In genomic region chr4:74793757-74794340, GRCh38 we compare ENCODE assay signal across 9 cellular contexts. TPM values are rescaled to one million over a fixed set of nuclear protein-coding genes. Genes with fewer than 3 reads are reported as not detected.
A peak's percentile ranks its signal among the peaks of the same experiment; 100 is the strongest.
DNase-seq lines count a peak whose midpoint lies in the region; ATAC-seq lines count a peak whose summit lies in the region.
"Had no signal": no experiment of that assay in that cellular context is flagged by ENCODE, and none has a peak within 500 bp of the region (broad histone marks: within the 10 kb centered on the region; RNA-seq: fewer than 3 reads in every experiment).

No MANE protein-coding gene starts in this region.

- intact Hi-C loops in right cardiac atrium (cut with DNase I) = no loop called here

- H3K4me1 Mint-ChIP-seq in activated naive CD8-positive, alpha-beta T cell treated with anti-CD3 and anti-CD28 coated beads for 36 hours = no peaks in the 10 kb centered on the region

- H3K27me3 Mint-ChIP-seq in activated naive CD8-positive, alpha-beta T cell treated with anti-CD3 and anti-CD28 coated beads for 36 hours = peaks cover 61% of the 10 kb centered on the region

- ATAC-seq in right cardiac atrium = peak; percentile 82 to 84
- no peak for ATAC-seq in HG02623 (IDR thresholded peaks at IDR 0.05; ENCODE audit: unreplicated experiment)
- ATAC-seq in HG03139 (IDR thresholded peaks at IDR 0.05; ENCODE audit: unreplicated experiment) = no peak

- WGBS in right cardiac atrium = under 1% methylated on average over 39 of the region's 39 CpGs

- no peaks in the 10 kb centered on the region for H3K27me3 ChIP-seq in right cardiac atrium (ENCODE audit: control insufficient read depth, insufficient read depth)
- H3K27me3 ChIP-seq: BLaER1 treated with 17β-estradiol and CSF1 and Interleukin-3, amounts not matched to agents 10 nM and 100 nM had no signal

- H3K27ac ChIP-seq in right cardiac atrium (ENCODE audit: low read length) = no peak overlapping the region
- H3K27ac ChIP-seq: BLaER1 treated with 17β-estradiol and CSF1 and Interleukin-3, amounts not matched to agents 10 nM and 100 nM had no signal

- no peak overlapping the region for H3K27ac Mint-ChIP-seq in activated naive CD8-positive, alpha-beta T cell treated with anti-CD3 and anti-CD28 coated beads for 36 hours

- peak overlapping the region; percentile 8 for H3K4me3 Mint-ChIP-seq in activated naive CD8-positive, alpha-beta T cell treated with anti-CD3 and anti-CD28 coated beads for 36 hours

- no peaks in the 10 kb centered on the region for H3K4me1 ChIP-seq in right cardiac atrium (ENCODE audit: control insufficient read depth, insufficient read depth, low read length)
- H3K4me1 ChIP-seq: BLaER1 treated with 17β-estradiol and CSF1 and Interleukin-3, amounts not matched to agents 10 nM and 100 nM had no signal

- no peaks in the 10 kb centered on the region for H3K36me3 Mint-ChIP-seq in activated naive CD8-positive, alpha-beta T cell treated with anti-CD3 and anti-CD28 coated beads for 36 hours

- peak overlapping the region; percentile 40 for H3K4me3 ChIP-seq in right cardiac atrium (ENCODE audit: low read length)
- H3K4me3 ChIP-seq: BLaER1 treated with 17β-estradiol and CSF1 and Interleukin-3, amounts not matched to agents 10 nM and 100 nM had no signal

- H3K9me3 Mint-ChIP-seq in activated naive CD8-positive, alpha-beta T cell treated with anti-CD3 and anti-CD28 coated beads for 36 hours = no peaks in the 10 kb centered on the region

- DNase-seq in NCI-H2081 (lab: John Stamatoyannopoulos, UW) (peak; percentile 72 to 81), NCI-H2081 treated with DMSO at 0.1 percent for 48 hours (lab: John Stamatoyannopoulos, UW) (no peak), NCI-H1092 treated with DMSO at 0.1 percent for 48 hours (lab: John Stamatoyannopoulos, UW) (peak; percentile 4), right cardiac atrium (peak; percentile 38 to 74 (median 73)), retina (peak; percentile 88)
- DNase-seq in activated naive CD8-positive, alpha-beta T cell treated with anti-CD3 and anti-CD28 coated beads for 36 hours = peak; percentile 17

- H3K9me3 ChIP-seq in right cardiac atrium (ENCODE audit: control insufficient read depth, low read length) = no peaks in the 10 kb centered on the region

RNA-seq across cellular contexts. Expression of gene BTC, which starts 0.5 kb away (rescaled TPM):
- total RNA-seq in activated naive CD8-positive, alpha-beta T cell treated with anti-CD3 and anti-CD28 coated beads for 36 hours = not detected
- total RNA-seq in right cardiac atrium = under 1 TPM; 0.25 to 0.59 (median 0.38) TPM
- 0.36 TPM for polyA plus RNA-seq in right cardiac atrium

Comparison
In these comparisons a context has a peak if more than half of its experiments do, and no peak if none do; other contexts are left out.
1. ATAC-seq: peak in right cardiac atrium (2 of 2); none in HG02623 (single experiment) and HG03139 (single experiment).